12 cellular contexts compared by ENCODE assay signal in genomic region chr9:115595951-115596742, GRCh38.
A peak's percentile ranks its signal among the peaks of the same experiment; 100 is the strongest.
DNase-seq lines count a peak whose midpoint lies in the region; ATAC-seq, FAIRE-seq and TF ChIP-seq lines count a peak whose summit lies in the region.
"Had no signal": no experiment of that assay in that cellular context is flagged by ENCODE, and none has a peak within 500 bp of the region (broad histone marks: within the 10 kb centered on the region; RNA-seq: fewer than 3 reads in every experiment).

No MANE protein-coding gene starts in this region.

- DNase-seq in H54 (ENCODE audit: insufficient read length, low spot score): peak; percentile 52
- no peak for DNase-seq in WTC11 (ENCODE audit: low spot score)
- DNase-seq in hepatic stellate cell (ENCODE audit: low spot score): peak; percentile 55
- no peak for DNase-seq in NAMALWA (ENCODE audit: low spot score)
- no peak for DNase-seq in omental fat pad (ENCODE audit: low spot score)
- no peak for DNase-seq in LoVo (ENCODE audit: low spot score)
- DNase-seq: aorta; naive B cell; NCI-H187; PC-9; stimulated activated CD4-positive, alpha-beta T cell treated with anti-CD3 and anti-CD28 coated beads, Interleukin-15, amount 100 ng/mL, for 24 hours had no signal

- ATAC-seq in WTC11: 0 out of 2 replicates have a peak, but pooled peaks have one; percentile 6
- ATAC-seq in stimulated activated memory B cell treated with anti-CD40 and anti-IgM and Interleukin-4, amounts not matched to agents 10 μg/mL and 1 μg/mL and 100 μg/mL, for 72 hours: peak; percentile 29
- ATAC-seq in omental fat pad (ENCODE audit: low FRiP score): no peak

- no peaks in the 10 kb centered on the region for H3K9me3 Mint-ChIP-seq in WTC11
- no peaks in the 10 kb centered on the region for H3K9me3 Mint-ChIP-seq in stimulated activated memory B cell treated with anti-CD40 and anti-IgM and Interleukin-4, amounts not matched to agents 10 μg/mL and 1 μg/mL and 100 μg/mL, for 72 hours
- H3K9me3 Mint-ChIP-seq: naive B cell had no signal

- no peak for TF ChIP-seq POLR2A in H54 (IDR thresholded peaks at IDR 0.05; ENCODE audit: low read depth, low read length)

- peaks cover 33% of the 10 kb centered on the region for H3K4me1 Mint-ChIP-seq in WTC11
- H3K4me1 Mint-ChIP-seq in stimulated activated memory B cell treated with anti-CD40 and anti-IgM and Interleukin-4, amounts not matched to agents 10 μg/mL and 1 μg/mL and 100 μg/mL, for 72 hours: no peaks in the 10 kb centered on the region
- H3K4me1 Mint-ChIP-seq: naive B cell had no signal

- H3K27me3 Mint-ChIP-seq in WTC11 (ENCODE audit: low read depth): no peaks in the 10 kb centered on the region; the same call in 1 of the 2 replicates
- H3K27me3 Mint-ChIP-seq in stimulated activated memory B cell treated with anti-CD40 and anti-IgM and Interleukin-4, amounts not matched to agents 10 μg/mL and 1 μg/mL and 100 μg/mL, for 72 hours: peaks cover 35% of the 10 kb centered on the region

- H3K27ac Mint-ChIP-seq in WTC11: no peak overlapping the region
- no peak overlapping the region for H3K27ac Mint-ChIP-seq in stimulated activated memory B cell treated with anti-CD40 and anti-IgM and Interleukin-4, amounts not matched to agents 10 μg/mL and 1 μg/mL and 100 μg/mL, for 72 hours
- H3K27ac Mint-ChIP-seq: naive B cell had no signal

- POLR2A ChIA-PET in WTC11 (lab: Charles Lee): no interaction called here

- TF ChIP-seq CTCF in WTC11 (IDR thresholded peaks at IDR 0.05) (no peak), omental fat pad (IDR thresholded peaks at IDR 0.05) (no peak)

- no peak overlapping the region for H3K4me3 Mint-ChIP-seq in WTC11
- no peak overlapping the region for H3K4me3 Mint-ChIP-seq in stimulated activated memory B cell treated with anti-CD40 and anti-IgM and Interleukin-4, amounts not matched to agents 10 μg/mL and 1 μg/mL and 100 μg/mL, for 72 hours
- H3K4me3 Mint-ChIP-seq: naive B cell had no signal

- CTCF ChIA-PET in WTC11 (lab: Charles Lee): interaction anchor here (0.7 to 1.2 kb wide), 3 partner anchors 104 to 976 kb away, joined by 3 read pairs; no protein-coding TSS in a partner anchor

- no peaks in the 10 kb centered on the region; the same call in 1 of the 2 replicates for H3K36me3 Mint-ChIP-seq in WTC11
- no peaks in the 10 kb centered on the region for H3K36me3 Mint-ChIP-seq in stimulated activated memory B cell treated with anti-CD40 and anti-IgM and Interleukin-4, amounts not matched to agents 10 μg/mL and 1 μg/mL and 100 μg/mL, for 72 hours
- H3K36me3 Mint-ChIP-seq: naive B cell had no signal

- peak; percentile 97 for FAIRE-seq in H54 (lab: Jason Lieb, UNC)

TF ChIP-seq in WTC11, 78 proteins besides CTCF, POLR2A, EP300 and RAD21 (continues in another document):
- TF ChIP-seq NFYB (CRISPR knock-in tag; conservative IDR thresholded peaks at IDR 0.05; ENCODE audit: low read depth) (no peak), ZNF317 (CRISPR knock-in tag; IDR thresholded peaks at IDR 0.05; ENCODE audit: borderline replicate concordance, low read depth) (no peak), CREB1 (CRISPR knock-in tag; IDR thresholded peaks at IDR 0.05) (no peak), NR3C1 (CRISPR knock-in tag; conservative IDR thresholded peaks at IDR 0.05; ENCODE audit: low read depth) (no peak), CDX4 (CRISPR knock-in tag; IDR thresholded peaks at IDR 0.05; ENCODE audit: borderline replicate concordance) (no peak), ZNF671 (CRISPR knock-in tag; IDR thresholded peaks at IDR 0.05) (no peak), ELF4 (CRISPR knock-in tag; IDR thresholded peaks at IDR 0.05; ENCODE audit: low read depth) (no peak), ZBTB43 (CRISPR knock-in tag; IDR thresholded peaks at IDR 0.05) (no peak), ESRRA (CRISPR knock-in tag; IDR thresholded peaks at IDR 0.05; ENCODE audit: borderline replicate concordance) (no peak), E2F5 (CRISPR knock-in tag; IDR thresholded peaks at IDR 0.05) (no peak), STAT6 (CRISPR knock-in tag; conservative IDR thresholded peaks at IDR 0.05; ENCODE audit: low read depth) (no peak), KAT7 (CRISPR knock-in tag; IDR thresholded peaks at IDR 0.05; ENCODE audit: borderline replicate concordance) (no peak), GTF2I (CRISPR knock-in tag; conservative IDR thresholded peaks at IDR 0.05) (no peak), TEAD4 (CRISPR knock-in tag; IDR thresholded peaks at IDR 0.05) (no peak), ZNF281 (CRISPR knock-in tag; IDR thresholded peaks at IDR 0.05) (no peak)

Comparison
In these comparisons a context has a peak if more than half of its experiments do, and no peak if none do; other contexts are left out.
1. DNase-seq: peak in H54 (single experiment) and hepatic stellate cell (single experiment); none in WTC11 (single experiment), NAMALWA (single experiment), omental fat pad (single experiment) and LoVo (single experiment).